Comparison of ENCODE assay signal across 18 cellular contexts in the genomic region with DNA sequence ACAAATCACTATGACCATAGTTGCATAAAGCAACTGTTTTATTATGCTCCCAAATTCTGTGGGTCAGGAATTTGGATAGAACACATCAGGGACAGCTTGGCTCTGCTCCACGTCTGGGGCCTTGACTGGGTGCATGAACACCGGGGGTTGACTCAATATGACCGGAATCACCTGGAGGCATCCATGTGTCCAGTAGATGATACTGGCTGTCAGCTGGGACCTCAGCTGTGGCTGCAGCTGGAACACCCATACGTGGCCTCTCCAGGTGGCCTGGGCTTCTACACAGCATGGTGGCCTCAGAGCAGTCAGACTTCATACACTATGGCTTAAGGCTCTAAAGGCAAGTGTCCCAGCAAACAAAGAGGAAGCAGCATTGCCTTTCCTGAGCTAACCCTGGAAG.
DNase-seq lines count a peak whose midpoint lies in the region; ATAC-seq, FAIRE-seq and TF ChIP-seq lines count a peak whose summit lies in the region.
"Had no signal": no experiment of that assay in that cellular context is flagged by ENCODE, and none has a peak within 500 bp of the region (broad histone marks: within the 10 kb centered on the region; RNA-seq: fewer than 3 reads in every experiment).

No MANE protein-coding gene starts in this region.

- no peaks in the 10 kb centered on the region for H3K9me3 ChIP-seq in CD8-positive, alpha-beta memory T cell (ENCODE audit: low read length)
- H3K9me3 ChIP-seq in HCT116 (ENCODE audit: control insufficient read depth in 1 of 2, insufficient read depth in 1 of 2, low read depth in 1 of 2, low read length in 2 of 2) (no peaks in the 10 kb centered on the region), upper lobe of right lung (no peaks in the 10 kb centered on the region)

- H3K27me3 Mint-ChIP-seq in CD8-positive, alpha-beta memory T cell = peaks cover 3 to 5% of the 10 kb centered on the region in 2 donors
- H3K27me3 Mint-ChIP-seq in activated T-helper 17 cell treated with anti-CD3 and anti-CD28 coated beads, Interleukin-2, amount 50 U/mL, for 72 hours = no peaks in the 10 kb centered on the region
- H3K27me3 Mint-ChIP-seq in neural crest cell (ENCODE audit: low read depth) = no peaks in the 10 kb centered on the region
- H3K27me3 Mint-ChIP-seq: CD4-positive, alpha-beta T cell had no signal

- H3K79me2 ChIP-seq in HCT116 (ENCODE audit: insufficient read depth, low read length) = no peaks in the 10 kb centered on the region

- CTCF ChIA-PET in CD8-positive, alpha-beta memory T cell (lab: Charles Lee) = interaction anchor here (1.8 kb wide), 1 partner anchor 18 kb away, joined by 4 read pairs; no protein-coding TSS in a partner anchor
- CTCF ChIA-PET in HCT116 (lab: Charles Lee) = no interaction called here

- no peaks in the 10 kb centered on the region for H3K36me3 ChIP-seq in CD8-positive, alpha-beta memory T cell (ENCODE audit: insufficient read depth, low read length)
- H3K36me3 ChIP-seq in HCT116 (ENCODE audit: control insufficient read depth in 1 of 2, insufficient read depth in 2 of 2, low read length in 2 of 2) (no peaks in the 10 kb centered on the region), upper lobe of right lung (no peaks in the 10 kb centered on the region)
- H3K36me3 ChIP-seq: BLaER1 treated with 17β-estradiol and CSF1 and Interleukin-3, amounts not matched to agents 10 nM and 100 nM had no signal

- H3K4me3 Mint-ChIP-seq in CD8-positive, alpha-beta memory T cell = peak overlapping the region in 4 of 7 donors; percentile 5 to 47 (median 31)
- peak overlapping the region; percentile 92 for H3K4me3 Mint-ChIP-seq in activated T-helper 17 cell treated with anti-CD3 and anti-CD28 coated beads, Interleukin-2, amount 50 U/mL, for 72 hours
- H3K4me3 Mint-ChIP-seq in neural crest cell = peak overlapping the region; percentile 59
- H3K4me3 Mint-ChIP-seq: CD4-positive, alpha-beta T cell had no signal

- no peak for TF ChIP-seq CTCF in HCT116 (IDR thresholded peaks at IDR 0.05 in 2 of 3, conservative IDR thresholded peaks at IDR 0.05 in 1 of 3; ENCODE audit: borderline replicate concordance in 1 of 3, insufficient read depth in 1 of 3, low read depth in 2 of 3, low read length in 2 of 3)
- no peak for TF ChIP-seq CTCF in neural crest cell (conservative IDR thresholded peaks at IDR 0.05)
- TF ChIP-seq CTCF in upper lobe of right lung (IDR thresholded peaks at IDR 0.05) = no peak

- no peak overlapping the region for H3K4me3 ChIP-seq in CD8-positive, alpha-beta memory T cell (ENCODE audit: low read length)
- no peak overlapping the region for H3K4me3 ChIP-seq in HCT116 (replicated peaks in 1 of 2; ENCODE audit: low read depth in 1 of 2, low read length in 2 of 2)
- no peak overlapping the region for H3K4me3 ChIP-seq in upper lobe of right lung

- peak overlapping the region; percentile 86; the same call in 1 of the 2 replicates for H3K4me2 ChIP-seq in HCT116 (ENCODE audit: low read length)

- H4K20me1 ChIP-seq in HCT116 (ENCODE audit: insufficient read depth) = no peaks in the 10 kb centered on the region
- H4K20me1 ChIP-seq: BLaER1 treated with 17β-estradiol and CSF1 and Interleukin-3, amounts not matched to agents 10 nM and 100 nM had no signal

- POLR2A ChIA-PET in CD8-positive, alpha-beta memory T cell (lab: Charles Lee) = interaction anchor here (1.1 kb wide), 1 partner anchor 42 kb away, joined by 3 read pairs; no protein-coding TSS in a partner anchor
- POLR2A ChIA-PET in HCT116 (lab: Charles Lee) = no interaction called here

- H3K27me3 ChIP-seq in CD8-positive, alpha-beta memory T cell (ENCODE audit: insufficient read depth, low read length, poor library complexity, severe bottlenecking) = no peaks in the 10 kb centered on the region
- H3K27me3 ChIP-seq in HCT116 (ENCODE audit: insufficient read depth, low read length) (no peaks in the 10 kb centered on the region), upper lobe of right lung (no peaks in the 10 kb centered on the region)
- H3K27me3 ChIP-seq: BLaER1 treated with 17β-estradiol and CSF1 and Interleukin-3, amounts not matched to agents 10 nM and 100 nM had no signal

- no peak for DNase-seq in CD8-positive, alpha-beta memory T cell
- no peak for DNase-seq in HCT116 (ENCODE audit: low read depth, low spot score)
- no peak for DNase-seq in neural crest cell (ENCODE audit: low read depth, low spot score)
- no peak for DNase-seq in NCI-H510A treated with DMSO at 0.1 percent for 48 hours (lab: John Stamatoyannopoulos, UW)
- no peak for DNase-seq in RCC 7860 (ENCODE audit: low spot score)
- DNase-seq in upper lobe of right lung = no peak
- DNase-seq: CD4-positive, alpha-beta T cell; DMS79 treated with DMSO at 0.1 percent for 48 hours; MM.1S; NCI-H2029; PC-3; SHP77 had no signal

- peaks cover 0 to 5% (median 0%) of the 10 kb centered on the region in 5 donors for H3K9me3 Mint-ChIP-seq in CD8-positive, alpha-beta memory T cell
- H3K9me3 Mint-ChIP-seq in activated T-helper 17 cell treated with anti-CD3 and anti-CD28 coated beads, Interleukin-2, amount 50 U/mL, for 72 hours = no peaks in the 10 kb centered on the region
- H3K9me3 Mint-ChIP-seq in neural crest cell = peaks cover 5% of the 10 kb centered on the region
- H3K9me3 Mint-ChIP-seq: CD4-positive, alpha-beta T cell had no signal

- peaks cover 6% of the 10 kb centered on the region for H3K4me1 ChIP-seq in CD8-positive, alpha-beta memory T cell (ENCODE audit: insufficient read depth, low read length)
- H3K4me1 ChIP-seq in HCT116 (ENCODE audit: control insufficient read depth in 1 of 2, insufficient read depth in 2 of 2, low read length in 2 of 2) (peaks cover 7 to 10% of the 10 kb centered on the region in 2 experiments; a peak in 3 of 4 replicates), upper lobe of right lung (no peaks in the 10 kb centered on the region)

- RAD21 ChIA-PET in HCT116 (lab: Charles Lee; ENCODE audit: low non-redundant PET in 1 of 2, low total read pairs in 2 of 2, uncharacterized antibody in 2 of 2, unreplicated experiment in 2 of 2) = no interaction called here

- FAIRE-seq in RCC 7860 (lab: Jason Lieb, UNC) = no peak
- FAIRE-seq: A204.1, GM12892, H54, K562 had no signal

- peaks cover 5 to 8% (median 8%) of the 10 kb centered on the region in 3 donors for H3K4me1 Mint-ChIP-seq in CD8-positive, alpha-beta memory T cell
- H3K4me1 Mint-ChIP-seq in activated T-helper 17 cell treated with anti-CD3 and anti-CD28 coated beads, Interleukin-2, amount 50 U/mL, for 72 hours = no peaks in the 10 kb centered on the region
- H3K4me1 Mint-ChIP-seq in neural crest cell = peaks cover 11% of the 10 kb centered on the region

- BruUV-seq in HCT116 (replicated peaks; lab: Mats Ljungman, UMichigan) = no TSS peak

- H3K27ac Mint-ChIP-seq in CD8-positive, alpha-beta memory T cell = peak overlapping the region in 1 of 8 donors; percentile 95
- no peak overlapping the region for H3K27ac Mint-ChIP-seq in activated T-helper 17 cell treated with anti-CD3 and anti-CD28 coated beads, Interleukin-2, amount 50 U/mL, for 72 hours
- no peak overlapping the region for H3K27ac Mint-ChIP-seq in neural crest cell (ENCODE audit: unreplicated experiment)

- no peaks in the 10 kb centered on the region for H3K9me2 ChIP-seq in HCT116 (ENCODE audit: insufficient read depth)

- H2AFZ ChIP-seq in HCT116 (ENCODE audit: low read depth, low read length, poor library complexity, severe bottlenecking) = no peak overlapping the region

- no peak for TF ChIP-seq RAD21 in HCT116 (IDR thresholded peaks at IDR 0.05; ENCODE audit: low read depth)

- no peak for TF ChIP-seq POLR2A in HCT116 (IDR thresholded peaks at IDR 0.05; ENCODE audit: borderline replicate concordance, extremely low read depth, insufficient read depth, insufficient read length)

- intact Hi-C loops in HCT116 (cut with micrococcal nuclease) = loop anchor here (2.0 kb wide), 1 partner anchor 422 kb away; no protein-coding TSS in a partner anchor
- intact Hi-C loops in upper lobe of right lung (cut with DNase I) = no loop called here

- H3K27ac ChIP-seq in CD8-positive, alpha-beta memory T cell (ENCODE audit: low read depth, low read length) = no peak overlapping the region
- H3K27ac ChIP-seq in HCT116 (ENCODE audit: low read depth, low read length) = no peak overlapping the region
- no peak overlapping the region for H3K27ac ChIP-seq in upper lobe of right lung

- peaks cover 0 to 3% (median 0%) of the 10 kb centered on the region in 3 donors for H3K36me3 Mint-ChIP-seq in CD8-positive, alpha-beta memory T cell
- H3K36me3 Mint-ChIP-seq in activated T-helper 17 cell treated with anti-CD3 and anti-CD28 coated beads, Interleukin-2, amount 50 U/mL, for 72 hours (ENCODE audit: low read depth) = no peaks in the 10 kb centered on the region
- H3K36me3 Mint-ChIP-seq in neural crest cell (ENCODE audit: low read depth) = peaks cover 11% of the 10 kb centered on the region

- no peak overlapping the region for H3K9ac ChIP-seq in HCT116 (ENCODE audit: low read length)

- ATAC-seq in HCT116 = no peak
- ATAC-seq in activated T-helper 17 cell treated with anti-CD3 and anti-CD28 coated beads, Interleukin-2, amount 50 U/mL, for 72 hours (replicated peaks) = no peak
- ATAC-seq in upper lobe of right lung = no peak
- ATAC-seq: PC-3 had no signal

TF ChIP-seq in HCT116, 20 proteins besides CTCF, POLR2A, EP300 and RAD21 (continues in another document):
- no peak for TF ChIP-seq EZH2phosphoT487 (IDR thresholded peaks at IDR 0.05; ENCODE audit: borderline replicate concordance)
- no peak for TF ChIP-seq ZBTB33 (IDR thresholded peaks at IDR 0.05; ENCODE audit: extremely low read depth, insufficient replicate concordance, low read length)
- TF ChIP-seq SP1 (IDR thresholded peaks at IDR 0.05; ENCODE audit: low read depth) = no peak
- no peak for TF ChIP-seq ZFX (IDR thresholded peaks at IDR 0.05)
- TF ChIP-seq TCF7L2 (IDR thresholded peaks at IDR 0.05; ENCODE audit: borderline replicate concordance, extremely low read depth, insufficient read depth, insufficient read length) = no peak
- TF ChIP-seq JUND (IDR thresholded peaks at IDR 0.05) = no peak
- no peak for TF ChIP-seq ZNF274 (IDR thresholded peaks at IDR 0.05; ENCODE audit: low read depth, low read length)
- no peak for TF ChIP-seq SRF (IDR thresholded peaks at IDR 0.05; ENCODE audit: low read depth)
- no peak for TF ChIP-seq ELF1 (IDR thresholded peaks at IDR 0.05; ENCODE audit: borderline replicate concordance, low read depth)

Comparison
In these comparisons a context has a peak if more than half of its experiments do, and no peak if none do; other contexts are left out.
1. H3K4me3 Mint-ChIP-seq: peak in every context shown above with its lines; median percentile 92 in activated T-helper 17 cell treated with anti-CD3 and anti-CD28 coated beads, Interleukin-2, amount 50 U/mL, for 72 hours; 59 in neural crest cell; 31 in CD8-positive, alpha-beta memory T cell.